Comparison of ENCODE assay signal across 1 cellular context in the genomic region with DNA sequence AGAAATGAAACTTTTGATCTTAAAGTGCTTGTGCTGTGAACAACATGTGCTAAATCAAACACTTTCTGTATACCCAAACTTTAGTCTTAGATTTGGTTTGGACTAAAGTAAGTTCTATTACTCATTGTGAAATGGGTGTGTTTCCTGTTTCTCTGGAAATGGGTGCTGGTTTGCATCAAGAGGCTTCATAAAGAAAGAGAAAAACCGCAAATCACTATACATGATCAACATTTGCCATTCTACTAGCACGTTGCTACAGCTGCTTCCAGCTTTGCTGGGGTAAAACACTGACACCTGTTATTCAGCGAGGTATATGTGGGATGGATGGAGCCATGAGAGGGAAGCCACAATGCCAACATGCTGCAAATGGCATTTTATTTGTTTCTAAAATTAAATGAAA.
TF ChIP-seq lines count a peak whose summit lies in the region.

No MANE protein-coding gene starts in this region.

TF ChIP-seq in GM12878, 131 proteins besides CTCF, POLR2A, EP300 and RAD21 (continued from another document and continues in another):
- TF ChIP-seq, protein P1, sequence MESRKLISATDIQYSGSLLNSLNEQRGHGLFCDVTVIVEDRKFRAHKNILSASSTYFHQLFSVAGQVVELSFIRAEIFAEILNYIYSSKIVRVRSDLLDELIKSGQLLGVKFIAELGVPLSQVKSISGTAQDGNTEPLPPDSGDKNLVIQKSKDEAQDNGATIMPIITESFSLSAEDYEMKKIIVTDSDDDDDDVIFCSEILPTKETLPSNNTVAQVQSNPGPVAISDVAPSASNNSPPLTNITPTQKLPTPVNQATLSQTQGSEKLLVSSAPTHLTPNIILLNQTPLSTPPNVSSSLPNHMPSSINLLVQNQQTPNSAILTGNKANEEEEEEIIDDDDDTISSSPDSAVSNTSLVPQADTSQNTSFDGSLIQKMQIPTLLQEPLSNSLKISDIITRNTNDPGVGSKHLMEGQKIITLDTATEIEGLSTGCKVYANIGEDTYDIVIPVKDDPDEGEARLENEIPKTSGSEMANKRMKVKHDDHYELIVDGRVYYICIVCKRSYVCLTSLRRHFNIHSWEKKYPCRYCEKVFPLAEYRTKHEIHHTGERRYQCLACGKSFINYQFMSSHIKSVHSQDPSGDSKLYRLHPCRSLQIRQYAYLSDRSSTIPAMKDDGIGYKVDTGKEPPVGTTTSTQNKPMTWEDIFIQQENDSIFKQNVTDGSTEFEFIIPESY (IDR thresholded peaks at IDR 0.05): no peak
- TF ChIP-seq NBN (IDR thresholded peaks at IDR 0.05) (no peak), DPF2 (IDR thresholded peaks at IDR 0.05) (no peak), KAT2A (conservative IDR thresholded peaks at IDR 0.05; ENCODE audit: control insufficient read depth, low read depth, low read length) (no peak), CBX3 (IDR thresholded peaks at IDR 0.05; ENCODE audit: borderline replicate concordance, low read depth) (no peak), STAT1 (conservative IDR thresholded peaks at IDR 0.05) (no peak), RELA (IDR thresholded peaks at IDR 0.05; ENCODE audit: borderline replicate concordance, partially characterized antibody) (no peak), LARP7 (IDR thresholded peaks at IDR 0.05) (no peak), ZNF622 (IDR thresholded peaks at IDR 0.05) (no peak), SMAD1 (IDR thresholded peaks at IDR 0.05; ENCODE audit: low read depth, partially characterized antibody) (no peak), ZSCAN29 (IDR thresholded peaks at IDR 0.05) (no peak), CREM (IDR thresholded peaks at IDR 0.05; ENCODE audit: low read depth) (peak; percentile 62; the same call in 1 of the 2 replicates), BRCA1 (IDR thresholded peaks at IDR 0.05; ENCODE audit: low read depth, low read length) (no peak), MEF2B (IDR thresholded peaks at IDR 0.05; ENCODE audit: partially characterized antibody, poor library complexity, severe bottlenecking) (no peak), POU2F2 (IDR thresholded peaks at IDR 0.05; ENCODE audit: borderline replicate concordance, low read depth, low read length) (peak; percentile 79; the same call in 2 of the 3 replicates), GABPA (IDR thresholded peaks at IDR 0.05; ENCODE audit: low read depth) (peak; percentile 56; the same call in 1 of the 2 replicates), ZNF217 (IDR thresholded peaks at IDR 0.05) (0 out of 2 replicates have a peak, but pooled peaks have one; percentile 33), HDAC6 (IDR thresholded peaks at IDR 0.05; ENCODE audit: unreplicated experiment) (no peak), IRF4 (IDR thresholded peaks at IDR 0.05; ENCODE audit: low read depth, low read length) (peak; percentile 82), BACH1 (IDR thresholded peaks at IDR 0.05; ENCODE audit: borderline replicate concordance) (no peak), CHD2 (IDR thresholded peaks at IDR 0.05; ENCODE audit: borderline replicate concordance, low read depth, low read length) (no peak), MXI1 (IDR thresholded peaks at IDR 0.05; ENCODE audit: low read depth, low read length) (no peak), ESRRA (IDR thresholded peaks at IDR 0.05; ENCODE audit: low read length) (no peak), RB1 (IDR thresholded peaks at IDR 0.05; ENCODE audit: borderline replicate concordance) (no peak), MTA2 (IDR thresholded peaks at IDR 0.05; ENCODE audit: low read depth) (no peak), BHLHE40 (IDR thresholded peaks at IDR 0.05; ENCODE audit: borderline replicate concordance in 1 of 2, low read depth in 2 of 2, low read length in 1 of 2) (no peak), FOXK2 (IDR thresholded peaks at IDR 0.05) (no peak), SMARCA5 (IDR thresholded peaks at IDR 0.05) (no peak), TBL1XR1 (IDR thresholded peaks at IDR 0.05; ENCODE audit: low read depth, low read length) (no peak), MYC (IDR thresholded peaks at IDR 0.05; ENCODE audit: insufficient read depth, insufficient read length, insufficient replicate concordance, low read length, severe bottlenecking) (no peak), BCL11A (IDR thresholded peaks at IDR 0.05; ENCODE audit: low read depth, low read length) (peak; percentile 74; the same call in 1 of the 2 replicates)
- TF ChIP-seq, protein P2, sequence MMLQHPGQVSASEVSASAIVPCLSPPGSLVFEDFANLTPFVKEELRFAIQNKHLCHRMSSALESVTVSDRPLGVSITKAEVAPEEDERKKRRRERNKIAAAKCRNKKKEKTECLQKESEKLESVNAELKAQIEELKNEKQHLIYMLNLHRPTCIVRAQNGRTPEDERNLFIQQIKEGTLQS (IDR thresholded peaks at IDR 0.05; ENCODE audit: borderline replicate concordance, extremely low read depth, low read depth, low read length): no peak
- TF ChIP-seq, protein P3, sequence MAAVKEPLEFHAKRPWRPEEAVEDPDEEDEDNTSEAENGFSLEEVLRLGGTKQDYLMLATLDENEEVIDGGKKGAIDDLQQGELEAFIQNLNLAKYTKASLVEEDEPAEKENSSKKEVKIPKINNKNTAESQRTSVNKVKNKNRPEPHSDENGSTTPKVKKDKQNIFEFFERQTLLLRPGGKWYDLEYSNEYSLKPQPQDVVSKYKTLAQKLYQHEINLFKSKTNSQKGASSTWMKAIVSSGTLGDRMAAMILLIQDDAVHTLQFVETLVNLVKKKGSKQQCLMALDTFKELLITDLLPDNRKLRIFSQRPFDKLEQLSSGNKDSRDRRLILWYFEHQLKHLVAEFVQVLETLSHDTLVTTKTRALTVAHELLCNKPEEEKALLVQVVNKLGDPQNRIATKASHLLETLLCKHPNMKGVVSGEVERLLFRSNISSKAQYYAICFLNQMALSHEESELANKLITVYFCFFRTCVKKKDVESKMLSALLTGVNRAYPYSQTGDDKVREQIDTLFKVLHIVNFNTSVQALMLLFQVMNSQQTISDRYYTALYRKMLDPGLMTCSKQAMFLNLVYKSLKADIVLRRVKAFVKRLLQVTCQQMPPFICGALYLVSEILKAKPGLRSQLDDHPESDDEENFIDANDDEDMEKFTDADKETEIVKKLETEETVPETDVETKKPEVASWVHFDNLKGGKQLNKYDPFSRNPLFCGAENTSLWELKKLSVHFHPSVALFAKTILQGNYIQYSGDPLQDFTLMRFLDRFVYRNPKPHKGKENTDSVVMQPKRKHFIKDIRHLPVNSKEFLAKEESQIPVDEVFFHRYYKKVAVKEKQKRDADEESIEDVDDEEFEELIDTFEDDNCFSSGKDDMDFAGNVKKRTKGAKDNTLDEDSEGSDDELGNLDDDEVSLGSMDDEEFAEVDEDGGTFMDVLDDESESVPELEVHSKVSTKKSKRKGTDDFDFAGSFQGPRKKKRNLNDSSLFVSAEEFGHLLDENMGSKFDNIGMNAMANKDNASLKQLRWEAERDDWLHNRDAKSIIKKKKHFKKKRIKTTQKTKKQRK (IDR thresholded peaks at IDR 0.05; ENCODE audit: low read depth, low read length): no peak
- TF ChIP-seq, protein P4, sequence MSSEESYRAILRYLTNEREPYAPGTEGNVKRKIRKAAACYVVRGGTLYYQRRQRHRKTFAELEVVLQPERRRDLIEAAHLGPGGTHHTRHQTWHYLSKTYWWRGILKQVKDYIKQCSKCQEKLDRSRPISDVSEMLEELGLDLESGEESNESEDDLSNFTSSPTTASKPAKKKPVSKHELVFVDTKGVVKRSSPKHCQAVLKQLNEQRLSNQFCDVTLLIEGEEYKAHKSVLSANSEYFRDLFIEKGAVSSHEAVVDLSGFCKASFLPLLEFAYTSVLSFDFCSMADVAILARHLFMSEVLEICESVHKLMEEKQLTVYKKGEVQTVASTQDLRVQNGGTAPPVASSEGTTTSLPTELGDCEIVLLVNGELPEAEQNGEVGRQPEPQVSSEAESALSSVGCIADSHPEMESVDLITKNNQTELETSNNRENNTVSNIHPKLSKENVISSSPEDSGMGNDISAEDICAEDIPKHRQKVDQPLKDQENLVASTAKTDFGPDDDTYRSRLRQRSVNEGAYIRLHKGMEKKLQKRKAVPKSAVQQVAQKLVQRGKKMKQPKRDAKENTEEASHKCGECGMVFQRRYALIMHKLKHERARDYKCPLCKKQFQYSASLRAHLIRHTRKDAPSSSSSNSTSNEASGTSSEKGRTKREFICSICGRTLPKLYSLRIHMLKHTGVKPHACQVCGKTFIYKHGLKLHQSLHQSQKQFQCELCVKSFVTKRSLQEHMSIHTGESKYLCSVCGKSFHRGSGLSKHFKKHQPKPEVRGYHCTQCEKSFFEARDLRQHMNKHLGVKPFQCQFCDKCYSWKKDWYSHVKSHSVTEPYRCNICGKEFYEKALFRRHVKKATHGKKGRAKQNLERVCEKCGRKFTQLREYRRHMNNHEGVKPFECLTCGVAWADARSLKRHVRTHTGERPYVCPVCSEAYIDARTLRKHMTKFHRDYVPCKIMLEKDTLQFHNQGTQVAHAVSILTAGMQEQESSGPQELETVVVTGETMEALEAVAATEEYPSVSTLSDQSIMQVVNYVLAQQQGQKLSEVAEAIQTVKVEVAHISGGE (CRISPR knock-in tag; IDR thresholded peaks at IDR 0.05): no peak
- TF ChIP-seq, protein P5, sequence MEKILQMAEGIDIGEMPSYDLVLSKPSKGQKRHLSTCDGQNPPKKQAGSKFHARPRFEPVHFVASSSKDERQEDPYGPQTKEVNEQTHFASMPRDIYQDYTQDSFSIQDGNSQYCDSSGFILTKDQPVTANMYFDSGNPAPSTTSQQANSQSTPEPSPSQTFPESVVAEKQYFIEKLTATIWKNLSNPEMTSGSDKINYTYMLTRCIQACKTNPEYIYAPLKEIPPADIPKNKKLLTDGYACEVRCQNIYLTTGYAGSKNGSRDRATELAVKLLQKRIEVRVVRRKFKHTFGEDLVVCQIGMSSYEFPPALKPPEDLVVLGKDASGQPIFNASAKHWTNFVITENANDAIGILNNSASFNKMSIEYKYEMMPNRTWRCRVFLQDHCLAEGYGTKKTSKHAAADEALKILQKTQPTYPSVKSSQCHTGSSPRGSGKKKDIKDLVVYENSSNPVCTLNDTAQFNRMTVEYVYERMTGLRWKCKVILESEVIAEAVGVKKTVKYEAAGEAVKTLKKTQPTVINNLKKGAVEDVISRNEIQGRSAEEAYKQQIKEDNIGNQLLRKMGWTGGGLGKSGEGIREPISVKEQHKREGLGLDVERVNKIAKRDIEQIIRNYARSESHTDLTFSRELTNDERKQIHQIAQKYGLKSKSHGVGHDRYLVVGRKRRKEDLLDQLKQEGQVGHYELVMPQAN (conservative IDR thresholded peaks at IDR 0.05): no peak
- TF ChIP-seq, protein P6, sequence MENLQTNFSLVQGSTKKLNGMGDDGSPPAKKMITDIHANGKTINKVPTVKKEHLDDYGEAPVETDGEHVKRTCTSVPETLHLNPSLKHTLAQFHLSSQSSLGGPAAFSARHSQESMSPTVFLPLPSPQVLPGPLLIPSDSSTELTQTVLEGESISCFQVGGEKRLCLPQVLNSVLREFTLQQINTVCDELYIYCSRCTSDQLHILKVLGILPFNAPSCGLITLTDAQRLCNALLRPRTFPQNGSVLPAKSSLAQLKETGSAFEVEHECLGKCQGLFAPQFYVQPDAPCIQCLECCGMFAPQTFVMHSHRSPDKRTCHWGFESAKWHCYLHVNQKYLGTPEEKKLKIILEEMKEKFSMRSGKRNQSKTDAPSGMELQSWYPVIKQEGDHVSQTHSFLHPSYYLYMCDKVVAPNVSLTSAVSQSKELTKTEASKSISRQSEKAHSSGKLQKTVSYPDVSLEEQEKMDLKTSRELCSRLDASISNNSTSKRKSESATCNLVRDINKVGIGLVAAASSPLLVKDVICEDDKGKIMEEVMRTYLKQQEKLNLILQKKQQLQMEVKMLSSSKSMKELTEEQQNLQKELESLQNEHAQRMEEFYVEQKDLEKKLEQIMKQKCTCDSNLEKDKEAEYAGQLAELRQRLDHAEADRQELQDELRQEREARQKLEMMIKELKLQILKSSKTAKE (IDR thresholded peaks at IDR 0.05; ENCODE audit: low read depth, poor library complexity, severe bottlenecking): no peak
- TF ChIP-seq, protein P7, sequence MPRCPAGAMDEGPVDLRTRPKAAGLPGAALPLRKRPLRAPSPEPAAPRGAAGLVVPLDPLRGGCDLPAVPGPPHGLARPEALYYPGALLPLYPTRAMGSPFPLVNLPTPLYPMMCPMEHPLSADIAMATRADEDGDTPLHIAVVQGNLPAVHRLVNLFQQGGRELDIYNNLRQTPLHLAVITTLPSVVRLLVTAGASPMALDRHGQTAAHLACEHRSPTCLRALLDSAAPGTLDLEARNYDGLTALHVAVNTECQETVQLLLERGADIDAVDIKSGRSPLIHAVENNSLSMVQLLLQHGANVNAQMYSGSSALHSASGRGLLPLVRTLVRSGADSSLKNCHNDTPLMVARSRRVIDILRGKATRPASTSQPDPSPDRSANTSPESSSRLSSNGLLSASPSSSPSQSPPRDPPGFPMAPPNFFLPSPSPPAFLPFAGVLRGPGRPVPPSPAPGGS (IDR thresholded peaks at IDR 0.05; ENCODE audit: borderline replicate concordance, insufficient read depth, low read depth, low read length, poor library complexity, severe bottlenecking): no peak
- TF ChIP-seq, protein P8, sequence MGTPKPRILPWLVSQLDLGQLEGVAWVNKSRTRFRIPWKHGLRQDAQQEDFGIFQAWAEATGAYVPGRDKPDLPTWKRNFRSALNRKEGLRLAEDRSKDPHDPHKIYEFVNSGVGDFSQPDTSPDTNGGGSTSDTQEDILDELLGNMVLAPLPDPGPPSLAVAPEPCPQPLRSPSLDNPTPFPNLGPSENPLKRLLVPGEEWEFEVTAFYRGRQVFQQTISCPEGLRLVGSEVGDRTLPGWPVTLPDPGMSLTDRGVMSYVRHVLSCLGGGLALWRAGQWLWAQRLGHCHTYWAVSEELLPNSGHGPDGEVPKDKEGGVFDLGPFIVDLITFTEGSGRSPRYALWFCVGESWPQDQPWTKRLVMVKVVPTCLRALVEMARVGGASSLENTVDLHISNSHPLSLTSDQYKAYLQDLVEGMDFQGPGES (IDR thresholded peaks at IDR 0.05): no peak
- TF ChIP-seq, protein P9, sequence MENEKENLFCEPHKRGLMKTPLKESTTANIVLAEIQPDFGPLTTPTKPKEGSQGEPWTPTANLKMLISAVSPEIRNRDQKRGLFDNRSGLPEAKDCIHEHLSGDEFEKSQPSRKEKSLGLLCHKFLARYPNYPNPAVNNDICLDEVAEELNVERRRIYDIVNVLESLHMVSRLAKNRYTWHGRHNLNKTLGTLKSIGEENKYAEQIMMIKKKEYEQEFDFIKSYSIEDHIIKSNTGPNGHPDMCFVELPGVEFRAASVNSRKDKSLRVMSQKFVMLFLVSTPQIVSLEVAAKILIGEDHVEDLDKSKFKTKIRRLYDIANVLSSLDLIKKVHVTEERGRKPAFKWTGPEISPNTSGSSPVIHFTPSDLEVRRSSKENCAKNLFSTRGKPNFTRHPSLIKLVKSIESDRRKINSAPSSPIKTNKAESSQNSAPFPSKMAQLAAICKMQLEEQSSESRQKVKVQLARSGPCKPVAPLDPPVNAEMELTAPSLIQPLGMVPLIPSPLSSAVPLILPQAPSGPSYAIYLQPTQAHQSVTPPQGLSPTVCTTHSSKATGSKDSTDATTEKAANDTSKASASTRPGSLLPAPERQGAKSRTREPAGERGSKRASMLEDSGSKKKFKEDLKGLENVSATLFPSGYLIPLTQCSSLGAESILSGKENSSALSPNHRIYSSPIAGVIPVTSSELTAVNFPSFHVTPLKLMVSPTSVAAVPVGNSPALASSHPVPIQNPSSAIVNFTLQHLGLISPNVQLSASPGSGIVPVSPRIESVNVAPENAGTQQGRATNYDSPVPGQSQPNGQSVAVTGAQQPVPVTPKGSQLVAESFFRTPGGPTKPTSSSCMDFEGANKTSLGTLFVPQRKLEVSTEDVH (IDR thresholded peaks at IDR 0.05; ENCODE audit: low read depth, partially characterized antibody): no peak
